Comparison of ENCODE assay signal across 8 cellular contexts in genomic region chr5:136020383-136021015, GRCh38. TPM values are rescaled to one million over a fixed set of nuclear protein-coding genes. Genes with fewer than 3 reads are reported as not detected.
DNase-seq lines count a peak whose midpoint lies in the region; ATAC-seq and TF ChIP-seq lines count a peak whose summit lies in the region.

No MANE protein-coding gene starts in this region.

- DNase-seq in GM04503 (ENCODE audit: low read depth) (peak; percentile 79), NCI-H226 (peak; percentile 98), choroid plexus epithelial cell (ENCODE audit: low read depth) (peak; percentile 97), renal cortical epithelial cell (ENCODE audit: low read depth) (peak; percentile 95), GF-D8 (lab: John Stamatoyannopoulos, UW) (no peak)
- no peak for DNase-seq in NK-92 treated with Interleukin-12 subunit alpha and Interleukin-12 subunit beta, amount 100 ng/mL, for 24 hours (lab: John Stamatoyannopoulos, UW)
- DNase-seq in effector CD4-positive, alpha-beta T cell, result no peak

- H3K4me3 ChIP-seq in choroid plexus epithelial cell (ENCODE audit: low read depth, low read length), result no peak overlapping the region

- no peak for TF ChIP-seq CTCF in choroid plexus epithelial cell (conservative IDR thresholded peaks at IDR 0.05; ENCODE audit: low read depth, low read length)

- ATAC-seq in GM18870 (IDR thresholded peaks at IDR 0.05; ENCODE audit: unreplicated experiment), result no peak

RNA-seq across cellular contexts. Expression of gene TGFBI, which starts 8.3 kb away (rescaled TPM):
- total RNA-seq in renal cortical epithelial cell, result 468 and 692 TPM in 2 replicates

Comparison
In these comparisons a context has a peak if more than half of its experiments do, and no peak if none do; other contexts are left out.
1. DNase-seq: peak in GM04503 (single experiment), NCI-H226 (single experiment), choroid plexus epithelial cell (single experiment) and renal cortical epithelial cell (single experiment); none in NK-92 treated with Interleukin-12 subunit alpha and Interleukin-12 subunit beta, amount 100 ng/mL, for 24 hours (single experiment), effector CD4-positive, alpha-beta T cell (single experiment) and GF-D8 (single experiment).